ENCODE assay signal across 1 cellular context in genomic region chr1:147246044-147246690, GRCh38.
TF ChIP-seq lines count a peak whose summit lies in the region.

No MANE protein-coding gene starts in this region.

TF ChIP-seq in HepG2, 621 proteins besides CTCF, POLR2A, EP300 and RAD21:
- TF ChIP-seq ZNF747 (CRISPR knock-in tag; IDR thresholded peaks at IDR 0.05; ENCODE audit: borderline replicate concordance) = no peak
- TF ChIP-seq E2F2 (CRISPR knock-in tag; IDR thresholded peaks at IDR 0.05; ENCODE audit: borderline replicate concordance) = no peak
